ENCODE assay signal across 14 cellular contexts in genomic region chr18:63149200-63149587, GRCh38.
A peak's percentile ranks its signal among the peaks of the same experiment; 100 is the strongest.
DNase-seq lines count a peak whose midpoint lies in the region; ATAC-seq, FAIRE-seq and TF ChIP-seq lines count a peak whose summit lies in the region.
"Had no signal": no experiment of that assay in that cellular context is flagged by ENCODE, and none has a peak within 500 bp of the region (broad histone marks: within the 10 kb centered on the region; RNA-seq: fewer than 3 reads in every experiment).

No MANE protein-coding gene starts in this region.

- peaks cover 27% of the 10 kb centered on the region for H3K36me3 Mint-ChIP-seq in CD8-positive, alpha-beta T cell

- no peak overlapping the region for H3K4me3 ChIP-seq in body of pancreas
- no peak overlapping the region for H3K4me3 ChIP-seq in rectal smooth muscle tissue (ENCODE audit: low read length)
- no peak overlapping the region for H3K4me3 ChIP-seq in CD8-positive, alpha-beta T cell (ENCODE audit: low read depth, low read length)
- H3K4me3 ChIP-seq: K562, stomach had no signal

- 73 to 83% methylated on average over 10 of the region's 10 CpGs for WGBS in body of pancreas, 2 donors

- CTCF ChIA-PET in CD8-positive, alpha-beta T cell (lab: Charles Lee), result interaction anchor here (0.8 to 3.3 kb wide), 3 partner anchors 17 to 174 kb away, joined by 3 to 18 read pairs (median 4); no protein-coding TSS in a partner anchor

- no peak overlapping the region for H3K4me3 Mint-ChIP-seq in CD8-positive, alpha-beta T cell

- no peaks in the 10 kb centered on the region for H3K27me3 ChIP-seq in body of pancreas
- no peaks in the 10 kb centered on the region for H3K27me3 ChIP-seq in rectal smooth muscle tissue (ENCODE audit: control insufficient read depth, insufficient read depth, low read length)
- H3K27me3 ChIP-seq in CD8-positive, alpha-beta T cell (ENCODE audit: insufficient read depth, low read length), result no peaks in the 10 kb centered on the region
- H3K27me3 ChIP-seq: stomach had no signal

- H3K9me3 Mint-ChIP-seq in CD8-positive, alpha-beta T cell, result no peaks in the 10 kb centered on the region

- POLR2A ChIA-PET in CD8-positive, alpha-beta T cell (lab: Charles Lee), result interaction anchor here (0.7 kb wide), 1 partner anchor 11 kb away, joined by 3 read pairs; no protein-coding TSS in a partner anchor

- no peak overlapping the region for H3K9ac ChIP-seq in rectal smooth muscle tissue (ENCODE audit: low read length)

- TF ChIP-seq CTCF in body of pancreas (IDR thresholded peaks at IDR 0.05), result no peak
- no peak for TF ChIP-seq CTCF in CD8-positive, alpha-beta T cell (IDR thresholded peaks at IDR 0.05)

- no peaks in the 10 kb centered on the region for H3K9me3 ChIP-seq in body of pancreas
- H3K9me3 ChIP-seq in CD8-positive, alpha-beta T cell (ENCODE audit: low read length), result no peaks in the 10 kb centered on the region
- H3K9me3 ChIP-seq: stomach had no signal

- H3K27me3 Mint-ChIP-seq in CD8-positive, alpha-beta T cell (ENCODE audit: low read depth), result no peaks in the 10 kb centered on the region

- H3K4me1 Mint-ChIP-seq in CD8-positive, alpha-beta T cell (ENCODE audit: low read depth), result peaks cover 52% of the 10 kb centered on the region

- no peak for TF ChIP-seq POLR2A in body of pancreas (IDR thresholded peaks at IDR 0.05)

- H3K27ac Mint-ChIP-seq in CD8-positive, alpha-beta T cell, result no peak overlapping the region

- intact Hi-C loops in body of pancreas (cut with DNase I), result no loop called here
- intact Hi-C loops in CD8-positive, alpha-beta T cell (cut with DNase I, micrococcal nuclease), result no loop called here

- ATAC-seq in body of pancreas, result no peak
- no peak for ATAC-seq in CD8-positive, alpha-beta T cell
- no peak for ATAC-seq in GM18868 (IDR thresholded peaks at IDR 0.05; ENCODE audit: unreplicated experiment)
- ATAC-seq: K562 had no signal

- no peaks in the 10 kb centered on the region for H3K36me3 ChIP-seq in body of pancreas (replicated peaks in 1 of 2; ENCODE audit: insufficient read depth in 1 of 2, low read depth in 2 of 2)
- no peaks in the 10 kb centered on the region for H3K36me3 ChIP-seq in rectal smooth muscle tissue (ENCODE audit: control insufficient read depth, insufficient read depth, low read length)
- H3K36me3 ChIP-seq in CD8-positive, alpha-beta T cell (ENCODE audit: insufficient read depth, low read length), result peaks cover 4% of the 10 kb centered on the region
- H3K36me3 ChIP-seq: stomach had no signal

- H3K4me1 ChIP-seq in body of pancreas (peaks cover 19% of the 10 kb centered on the region), rectal smooth muscle tissue (ENCODE audit: control insufficient read depth, insufficient read depth, low read length) (no peaks in the 10 kb centered on the region)
- peaks cover 33% of the 10 kb centered on the region for H3K4me1 ChIP-seq in CD8-positive, alpha-beta T cell (ENCODE audit: insufficient read depth, low read length)

- H3K27ac ChIP-seq in body of pancreas, result peak overlapping the region in 3 of 4 donors; percentile 52 to 71 (median 59)
- peak overlapping the region; percentile 10 for H3K27ac ChIP-seq in rectal smooth muscle tissue (ENCODE audit: low read depth, low read length)
- H3K27ac ChIP-seq in CD8-positive, alpha-beta T cell (ENCODE audit: low read depth, low read length), result no peak overlapping the region

- FAIRE-seq in GM19239 (lab: Jason Lieb, UNC), result peak; percentile 57
- FAIRE-seq: frontal cortex, K562, RCC 7860 had no signal

- DNase-seq in DMS153 treated with DMSO at 0.1 percent for 48 hours (lab: John Stamatoyannopoulos, UW; ENCODE audit: unreplicated experiment) (peak; percentile 24), GM19239 (ENCODE audit: insufficient read length, low spot score) (no peak), body of pancreas (no peak), globus pallidus (ENCODE audit: low spot score) (no peak)
- DNase-seq in CD8-positive, alpha-beta T cell, result no peak
- DNase-seq: amygdala; NCI-H2081 treated with DMSO at 0.1 percent for 48 hours; stimulated activated CD4-positive, alpha-beta T cell treated with anti-CD3 and anti-CD28 coated beads, Interleukin-4, amount 100 ng/mL, for 1 hour; stomach had no signal
